In the genomic region with DNA sequence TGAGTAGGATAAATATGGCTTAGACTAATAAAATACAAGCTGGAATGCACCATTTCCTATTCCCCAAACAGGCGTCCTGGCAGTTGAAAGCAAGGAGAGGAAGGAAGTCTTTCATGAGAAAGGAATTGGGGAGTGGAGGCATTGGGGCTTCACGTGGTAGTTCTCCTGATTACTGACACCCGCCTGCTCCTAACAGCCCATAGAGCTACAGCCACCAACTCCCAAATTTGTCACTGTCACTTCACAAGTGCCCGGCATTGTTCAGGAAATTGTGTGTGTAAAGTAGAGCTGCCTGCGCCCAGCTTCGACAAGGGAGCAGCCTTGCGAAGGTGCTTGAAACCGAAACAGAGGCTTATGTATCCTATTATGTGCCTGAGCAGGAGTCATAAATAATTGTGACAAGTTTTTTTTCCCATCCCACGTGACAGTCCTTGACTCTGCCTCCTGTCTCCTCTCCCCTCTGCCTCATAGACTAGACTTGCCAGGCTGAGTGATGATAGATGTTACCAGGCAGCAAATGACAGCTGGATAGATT, we compare ENCODE assay signal across 8 cellular contexts.
A peak's percentile ranks its signal among the peaks of the same experiment; 100 is the strongest.
DNase-seq lines count a peak whose midpoint lies in the region; ATAC-seq and TF ChIP-seq lines count a peak whose summit lies in the region.

No MANE protein-coding gene starts in this region.

- no peak for TF ChIP-seq CTCF in breast epithelium (IDR thresholded peaks at IDR 0.05)
- TF ChIP-seq CTCF in MCF 10A (IDR thresholded peaks at IDR 0.05; ENCODE audit: unreplicated experiment): no peak
- no peak for TF ChIP-seq CTCF in suprapubic skin (IDR thresholded peaks at IDR 0.05)

- H3K9me3 Mint-ChIP-seq in MCF 10A (ENCODE audit: unreplicated experiment): peaks cover 9% of the 10 kb centered on the region

- no peak overlapping the region for H3K4me3 Mint-ChIP-seq in MCF 10A (ENCODE audit: unreplicated experiment)

- H3K4me1 ChIP-seq in breast epithelium: no peaks in the 10 kb centered on the region
- no peaks in the 10 kb centered on the region for H3K4me1 ChIP-seq in right cardiac atrium (ENCODE audit: control insufficient read depth, insufficient read depth, low read length)
- peaks cover 11% of the 10 kb centered on the region for H3K4me1 ChIP-seq in suprapubic skin

- ATAC-seq in right cardiac atrium (peak; percentile 52 to 89), GM19395 (IDR thresholded peaks at IDR 0.05; ENCODE audit: unreplicated experiment) (no peak)

- H3K27ac Mint-ChIP-seq in MCF 10A (ENCODE audit: low read depth, unreplicated experiment): no peak overlapping the region

- H3K36me3 ChIP-seq in breast epithelium (no peaks in the 10 kb centered on the region), suprapubic skin (no peaks in the 10 kb centered on the region)

- peak overlapping the region in 1 of 2 donors; percentile 43 for H3K27ac ChIP-seq in breast epithelium
- H3K27ac ChIP-seq in right cardiac atrium (ENCODE audit: low read length): no peak overlapping the region
- H3K27ac ChIP-seq in suprapubic skin: no peak overlapping the region

- POLR2A ChIA-PET in MCF 10A (lab: Yijun Ruan, JAX): no interaction called here

- H3K9me3 ChIP-seq in breast epithelium (no peaks in the 10 kb centered on the region), right cardiac atrium (ENCODE audit: control insufficient read depth, low read length) (no peaks in the 10 kb centered on the region), suprapubic skin (no peaks in the 10 kb centered on the region)

- TF ChIP-seq POLR2A in breast epithelium (IDR thresholded peaks at IDR 0.05): no peak
- no peak for TF ChIP-seq POLR2A in suprapubic skin (IDR thresholded peaks at IDR 0.05)

- H3K27me3 ChIP-seq in breast epithelium: no peaks in the 10 kb centered on the region
- H3K27me3 ChIP-seq in right cardiac atrium (ENCODE audit: control insufficient read depth, insufficient read depth): no peaks in the 10 kb centered on the region
- no peaks in the 10 kb centered on the region for H3K27me3 ChIP-seq in suprapubic skin

- intact Hi-C loops in breast epithelium (cut with DNase I; ENCODE audit: low total_unique reads) (no loop called here), MCF 10A (cut with micrococcal nuclease) (no loop called here), right cardiac atrium (cut with DNase I) (no loop called here)

- peaks cover 5% of the 10 kb centered on the region for H3K4me1 Mint-ChIP-seq in MCF 10A (ENCODE audit: insufficient read depth, unreplicated experiment)

- H3K4me3 ChIP-seq in breast epithelium: peak overlapping the region; percentile 3 to 55 (median 25)
- H3K4me3 ChIP-seq in right cardiac atrium (ENCODE audit: low read length): peak overlapping the region; percentile 25
- peak overlapping the region; percentile 23 for H3K4me3 ChIP-seq in suprapubic skin

- TF ChIP-seq EP300 in suprapubic skin (IDR thresholded peaks at IDR 0.05): no peak

- no peaks in the 10 kb centered on the region for H3K27me3 Mint-ChIP-seq in MCF 10A (ENCODE audit: insufficient read depth, unreplicated experiment)

- CTCF ChIA-PET in MCF 10A (lab: Yijun Ruan, JAX): interaction anchor here (0.7 kb wide), 1 partner anchor 19 kb away, joined by 3 read pairs; no protein-coding TSS in a partner anchor

- WGBS in right cardiac atrium: 3% methylated on average over 9 of the region's 9 CpGs
- WGBS in suprapubic skin: 7% methylated on average over 9 of the region's 9 CpGs

- DNase-seq in breast epithelium (ENCODE audit: low spot score in 2 of 2) (no peak), MCF 10A (ENCODE audit: unreplicated experiment) (no peak), right cardiac atrium (peak in 1 of 3 donors; percentile 55), suprapubic skin (ENCODE audit: low spot score in 2 of 2) (no peak), SIG-M5 (lab: John Stamatoyannopoulos, UW) (no peak), T-helper 1 cell (no peak)
- peak; percentile 5 to 6 for DNase-seq in activated CD4-positive, alpha-beta T cell treated with anti-CD3 and anti-CD28 coated beads, Interleukin-2, amount 50 U/mL, for 4 hours

- no TSS peak for BruUV-seq in MCF 10A (replicated peaks; lab: Mats Ljungman, UMichigan)

- H3K36me3 Mint-ChIP-seq in MCF 10A (ENCODE audit: insufficient read depth, unreplicated experiment): no peaks in the 10 kb centered on the region

Comparison
In these comparisons a context has a peak if more than half of its experiments do, and no peak if none do; other contexts are left out.
1. DNase-seq: peak in activated CD4-positive, alpha-beta T cell treated with anti-CD3 and anti-CD28 coated beads, Interleukin-2, amount 50 U/mL, for 4 hours (2 of 2); none in breast epithelium (0 of 2), MCF 10A (single experiment), suprapubic skin (0 of 2), SIG-M5 (single experiment) and T-helper 1 cell (0 of 5).
2. Peak in every context shown above with its lines, with median percentiles within 50 percentile points of each other: H3K4me3 ChIP-seq.